In genomic region chr5:14147210-14147609, GRCh38 we compare ENCODE assay signal across 11 cellular contexts. TPM values are rescaled to one million over a fixed set of nuclear protein-coding genes. Genes with fewer than 3 reads are reported as not detected.
DNase-seq lines count a peak whose midpoint lies in the region; ATAC-seq and TF ChIP-seq lines count a peak whose summit lies in the region.
"Had no signal": no experiment of that assay in that cellular context is flagged by ENCODE, and none has a peak within 500 bp of the region (broad histone marks: within the 10 kb centered on the region; RNA-seq: fewer than 3 reads in every experiment).

No MANE protein-coding gene starts in this region.

- TF ChIP-seq CTCF in SK-N-SH (IDR thresholded peaks at IDR 0.05) (no peak), tibial artery (IDR thresholded peaks at IDR 0.05) (no peak)

- peaks cover 10% of the 10 kb centered on the region for H3K4me1 Mint-ChIP-seq in activated T-cell treated with anti-CD3 and anti-CD28 coated beads, Interleukin-2, amount 50 U/mL, for 24 hours (ENCODE audit: low read depth)
- H3K4me1 Mint-ChIP-seq in stimulated activated effector memory CD8-positive, alpha-beta T cell treated with anti-CD3 and anti-CD28 coated beads, Interleukin-12 subunit alpha, Interleukin-12 subunit beta, amount 100 ng/mL, for 72 hours, result peaks cover 17% of the 10 kb centered on the region

- no peak for TF ChIP-seq RAD21 in SK-N-SH (IDR thresholded peaks at IDR 0.05; ENCODE audit: low read length)

- peaks cover 78% of the 10 kb centered on the region for H4K20me1 ChIP-seq in SK-N-SH (ENCODE audit: insufficient read depth)

- H3K4me1 ChIP-seq in SK-N-SH (ENCODE audit: control insufficient read depth in 1 of 2, insufficient read depth in 2 of 2, low read depth in 1 of 2, low read length in 1 of 2), result peaks cover 46 to 54% of the 10 kb centered on the region in 2 experiments
- peaks cover 0 to 59% (median 41%) of the 10 kb centered on the region in 4 donors for H3K4me1 ChIP-seq in tibial artery

- H3K9ac ChIP-seq in SK-N-SH, result peak overlapping the region; percentile 99; the same call in 1 of the 2 replicates

- peaks cover 64% of the 10 kb centered on the region for H3K27me3 Mint-ChIP-seq in activated T-cell treated with anti-CD3 and anti-CD28 coated beads, Interleukin-2, amount 50 U/mL, for 24 hours

- H3K4me3 ChIP-seq in SK-N-SH (ENCODE audit: low read depth in 2 of 2, low read length in 1 of 2) (peak overlapping the region in 1 of 2 experiments; percentile 94; a peak in 2 of 4 replicates), tibial artery (peak overlapping the region in 1 of 2 donors; percentile 4)

- no peak overlapping the region for H2AFZ ChIP-seq in SK-N-SH (ENCODE audit: low read depth)

- peaks cover 24% of the 10 kb centered on the region for H3F3A ChIP-seq in SK-N-SH (replicated peaks; ENCODE audit: insufficient read depth)

- peaks cover 92% of the 10 kb centered on the region for H3K79me2 ChIP-seq in SK-N-SH (ENCODE audit: insufficient read depth)

- peaks cover 0 to 3% of the 10 kb centered on the region in 2 experiments for H3K36me3 ChIP-seq in SK-N-SH (replicated peaks in 1 of 2; ENCODE audit: control insufficient read depth in 1 of 2, insufficient read depth in 2 of 2, low read length in 1 of 2)
- no peaks in the 10 kb centered on the region for H3K36me3 ChIP-seq in tibial artery

- H3K4me2 ChIP-seq in SK-N-SH, result peak overlapping the region; percentile 90

- H3K9me3 Mint-ChIP-seq in activated T-cell treated with anti-CD3 and anti-CD28 coated beads, Interleukin-2, amount 50 U/mL, for 24 hours, result no peaks in the 10 kb centered on the region
- no peaks in the 10 kb centered on the region for H3K9me3 Mint-ChIP-seq in stimulated activated effector memory CD8-positive, alpha-beta T cell treated with anti-CD3 and anti-CD28 coated beads, Interleukin-12 subunit alpha, Interleukin-12 subunit beta, amount 100 ng/mL, for 72 hours

- CTCF ChIA-PET in SK-N-SH (lab: Yijun Ruan, JAX), result interaction anchor here (0.9 to 2.3 kb wide), 5 partner anchors 9 to 123 kb away, joined by 3 to 6 read pairs (median 4); no protein-coding TSS in a partner anchor

- H3K27ac ChIP-seq in SK-N-SH (ENCODE audit: low read depth in 2 of 2, low read length in 1 of 2) (0 out of 4 replicates have a peak overlapping the region, but pooled peaks of 1 of the 2 experiments have one; percentile 87), tibial artery (peak overlapping the region; percentile 39 to 93)

- 87% methylated on average over 8 of the region's 8 CpGs for WGBS in SK-N-SH (ENCODE audit: low lambda C conversion rate)

- TF ChIP-seq EP300 in SK-N-SH (IDR thresholded peaks at IDR 0.05; ENCODE audit: borderline replicate concordance in 1 of 2, low read depth in 1 of 2, low read length in 1 of 2), result no peak

- no peak for DNase-seq in SK-N-SH
- peak; percentile 59 for DNase-seq in NOMO-1 treated with dmso at 0.1 percent for 144 hours (lab: John Stamatoyannopoulos, UW; ENCODE audit: unreplicated experiment)
- DNase-seq in head of caudate nucleus, result peak in 22 of 42 donors; percentile 11 to 76 (median 46)
- no peak for DNase-seq in tibial artery
- no peak for DNase-seq in activated T-cell treated with anti-CD3 and anti-CD28 coated beads, Interleukin-2, amount 50 U/mL, for 24 hours
- DNase-seq in stimulated activated effector memory CD8-positive, alpha-beta T cell treated with anti-CD3 and anti-CD28 coated beads, Interleukin-12 subunit alpha, Interleukin-12 subunit beta, amount 100 ng/mL, for 72 hours (ENCODE audit: low spot score in 2 of 2), result no peak
- no peak for DNase-seq in stimulated activated CD4-positive, alpha-beta T cell treated with anti-CD3 and anti-CD28 coated beads, Interleukin-15, amount 100 ng/mL, for 24 hours
- DNase-seq: aorta; stimulated activated CD4-positive, alpha-beta T cell treated with anti-CD3 and anti-CD28 coated beads, Interleukin-2, amount 100 ng/mL, for 24 hours; SW 1271 had no signal

- H3K9me3 ChIP-seq in SK-N-SH (no peaks in the 10 kb centered on the region), tibial artery (no peaks in the 10 kb centered on the region)

- POLR2A ChIA-PET in SK-N-SH (lab: Yijun Ruan, JAX), result no interaction called here

- no peak for ATAC-seq in SK-N-SH treated with all-trans-retinoic acid at 6 μM for 48 hours
- no peak for ATAC-seq in stimulated activated effector memory CD8-positive, alpha-beta T cell treated with anti-CD3 and anti-CD28 coated beads, Interleukin-12 subunit alpha, Interleukin-12 subunit beta, amount 100 ng/mL, for 72 hours

- no peak overlapping the region for H3K4me3 Mint-ChIP-seq in activated T-cell treated with anti-CD3 and anti-CD28 coated beads, Interleukin-2, amount 50 U/mL, for 24 hours
- no peak overlapping the region for H3K4me3 Mint-ChIP-seq in stimulated activated effector memory CD8-positive, alpha-beta T cell treated with anti-CD3 and anti-CD28 coated beads, Interleukin-12 subunit alpha, Interleukin-12 subunit beta, amount 100 ng/mL, for 72 hours

- H3K27me3 ChIP-seq in SK-N-SH (ENCODE audit: insufficient read depth) (no peaks in the 10 kb centered on the region), tibial artery (no peaks in the 10 kb centered on the region)

- intact Hi-C loops in head of caudate nucleus (cut with DNase I), result loop anchor here (5.0 to 10.0 kb wide), 2 partner anchors 120 to 518 kb away; partner anchors contain the start of gene OTULIN
- intact Hi-C loops in tibial artery (cut with DNase I; ENCODE audit: low total_unique reads), result no loop called here

- H3K27ac Mint-ChIP-seq in activated T-cell treated with anti-CD3 and anti-CD28 coated beads, Interleukin-2, amount 50 U/mL, for 24 hours, result no peak overlapping the region
- no peak overlapping the region for H3K27ac Mint-ChIP-seq in stimulated activated effector memory CD8-positive, alpha-beta T cell treated with anti-CD3 and anti-CD28 coated beads, Interleukin-12 subunit alpha, Interleukin-12 subunit beta, amount 100 ng/mL, for 72 hours

- H3K36me3 Mint-ChIP-seq in activated T-cell treated with anti-CD3 and anti-CD28 coated beads, Interleukin-2, amount 50 U/mL, for 24 hours (ENCODE audit: low read depth), result no peaks in the 10 kb centered on the region
- H3K36me3 Mint-ChIP-seq in stimulated activated effector memory CD8-positive, alpha-beta T cell treated with anti-CD3 and anti-CD28 coated beads, Interleukin-12 subunit alpha, Interleukin-12 subunit beta, amount 100 ng/mL, for 72 hours, result no peaks in the 10 kb centered on the region

- H3K9me2 ChIP-seq in SK-N-SH, result no peaks in the 10 kb centered on the region

TF ChIP-seq in SK-N-SH, 30 proteins besides CTCF, POLR2A, EP300 and RAD21 (continues in another document):
- no peak for TF ChIP-seq MEF2A (IDR thresholded peaks at IDR 0.05; ENCODE audit: borderline replicate concordance, low read depth)
- no peak for TF ChIP-seq GATA2 (CRISPR knock-in tag; IDR thresholded peaks at IDR 0.05)
- TF ChIP-seq FOSL2 (IDR thresholded peaks at IDR 0.05; ENCODE audit: borderline replicate concordance, low read depth), result no peak
- no peak for TF ChIP-seq NRF1 (IDR thresholded peaks at IDR 0.05; ENCODE audit: low read depth, low read length)
- no peak for TF ChIP-seq JUND (IDR thresholded peaks at IDR 0.05)
- TF ChIP-seq FOXM1 (IDR thresholded peaks at IDR 0.05; ENCODE audit: low read depth), result no peak
- no peak for TF ChIP-seq PBX3 (IDR thresholded peaks at IDR 0.05)
- no peak for TF ChIP-seq RXRA (IDR thresholded peaks at IDR 0.05; ENCODE audit: borderline replicate concordance, low read depth)

TF ChIP-seq in SK-N-SH treated with all-trans-retinoic acid at 6 μM for 48 hours, 23 proteins besides CTCF, POLR2A, EP300 and RAD21 (continues in another document):
- no peak for TF ChIP-seq BACH2 (CRISPR knock-in tag; IDR thresholded peaks at IDR 0.05; ENCODE audit: borderline replicate concordance)
- no peak for TF ChIP-seq ZC3H10 (CRISPR knock-in tag; IDR thresholded peaks at IDR 0.05)
- TF ChIP-seq, protein P1, sequence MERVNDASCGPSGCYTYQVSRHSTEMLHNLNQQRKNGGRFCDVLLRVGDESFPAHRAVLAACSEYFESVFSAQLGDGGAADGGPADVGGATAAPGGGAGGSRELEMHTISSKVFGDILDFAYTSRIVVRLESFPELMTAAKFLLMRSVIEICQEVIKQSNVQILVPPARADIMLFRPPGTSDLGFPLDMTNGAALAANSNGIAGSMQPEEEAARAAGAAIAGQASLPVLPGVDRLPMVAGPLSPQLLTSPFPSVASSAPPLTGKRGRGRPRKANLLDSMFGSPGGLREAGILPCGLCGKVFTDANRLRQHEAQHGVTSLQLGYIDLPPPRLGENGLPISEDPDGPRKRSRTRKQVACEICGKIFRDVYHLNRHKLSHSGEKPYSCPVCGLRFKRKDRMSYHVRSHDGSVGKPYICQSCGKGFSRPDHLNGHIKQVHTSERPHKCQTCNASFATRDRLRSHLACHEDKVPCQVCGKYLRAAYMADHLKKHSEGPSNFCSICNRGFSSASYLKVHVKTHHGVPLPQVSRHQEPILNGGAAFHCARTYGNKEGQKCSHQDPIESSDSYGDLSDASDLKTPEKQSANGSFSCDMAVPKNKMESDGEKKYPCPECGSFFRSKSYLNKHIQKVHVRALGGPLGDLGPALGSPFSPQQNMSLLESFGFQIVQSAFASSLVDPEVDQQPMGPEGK (CRISPR knock-in tag; IDR thresholded peaks at IDR 0.05; ENCODE audit: borderline replicate concordance), result no peak
- TF ChIP-seq ZNF565 (CRISPR knock-in tag; conservative IDR thresholded peaks at IDR 0.05; ENCODE audit: low read depth), result no peak
- TF ChIP-seq ESRRG (CRISPR knock-in tag; IDR thresholded peaks at IDR 0.05), result no peak
- TF ChIP-seq, protein P2, sequence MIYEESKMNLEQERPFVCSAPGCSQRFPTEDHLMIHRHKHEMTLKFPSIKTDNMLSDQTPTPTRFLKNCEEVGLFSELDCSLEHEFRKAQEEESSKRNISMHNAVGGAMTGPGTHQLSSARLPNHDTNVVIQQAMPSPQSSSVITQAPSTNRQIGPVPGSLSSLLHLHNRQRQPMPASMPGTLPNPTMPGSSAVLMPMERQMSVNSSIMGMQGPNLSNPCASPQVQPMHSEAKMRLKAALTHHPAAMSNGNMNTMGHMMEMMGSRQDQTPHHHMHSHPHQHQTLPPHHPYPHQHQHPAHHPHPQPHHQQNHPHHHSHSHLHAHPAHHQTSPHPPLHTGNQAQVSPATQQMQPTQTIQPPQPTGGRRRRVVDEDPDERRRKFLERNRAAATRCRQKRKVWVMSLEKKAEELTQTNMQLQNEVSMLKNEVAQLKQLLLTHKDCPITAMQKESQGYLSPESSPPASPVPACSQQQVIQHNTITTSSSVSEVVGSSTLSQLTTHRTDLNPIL (CRISPR knock-in tag; IDR thresholded peaks at IDR 0.05; ENCODE audit: low read depth), result no peak
- no peak for TF ChIP-seq CSDC2 (CRISPR knock-in tag; IDR thresholded peaks at IDR 0.05)

RNA-seq across cellular contexts. Expression of gene TRIO, which starts 4.1 kb away (rescaled TPM):
- polyA plus RNA-seq in SK-N-SH (2012; rRNA removed), result 225 and 229 TPM in 2 replicates
- 101 and 117 TPM in 2 replicates for polyA plus RNA-seq in SK-N-SH (2012; cell fraction: cytosol; rRNA removed)
- 1,118 and 1,202 TPM in 2 replicates for polyA plus RNA-seq in SK-N-SH (2012; cell fraction: nucleus; rRNA removed)

Comparison
In these comparisons a context has a peak if more than half of its experiments do, and no peak if none do; other contexts are left out.
1. DNase-seq: peak in NOMO-1 treated with dmso at 0.1 percent for 144 hours (single experiment) and head of caudate nucleus (22 of 42); none in SK-N-SH (single experiment), tibial artery (0 of 2), activated T-cell treated with anti-CD3 and anti-CD28 coated beads, Interleukin-2, amount 50 U/mL, for 24 hours (single experiment), stimulated activated effector memory CD8-positive, alpha-beta T cell treated with anti-CD3 and anti-CD28 coated beads, Interleukin-12 subunit alpha, Interleukin-12 subunit beta, amount 100 ng/mL, for 72 hours (0 of 2) and stimulated activated CD4-positive, alpha-beta T cell treated with anti-CD3 and anti-CD28 coated beads, Interleukin-15, amount 100 ng/mL, for 24 hours (single experiment).